In the genomic region with DNA sequence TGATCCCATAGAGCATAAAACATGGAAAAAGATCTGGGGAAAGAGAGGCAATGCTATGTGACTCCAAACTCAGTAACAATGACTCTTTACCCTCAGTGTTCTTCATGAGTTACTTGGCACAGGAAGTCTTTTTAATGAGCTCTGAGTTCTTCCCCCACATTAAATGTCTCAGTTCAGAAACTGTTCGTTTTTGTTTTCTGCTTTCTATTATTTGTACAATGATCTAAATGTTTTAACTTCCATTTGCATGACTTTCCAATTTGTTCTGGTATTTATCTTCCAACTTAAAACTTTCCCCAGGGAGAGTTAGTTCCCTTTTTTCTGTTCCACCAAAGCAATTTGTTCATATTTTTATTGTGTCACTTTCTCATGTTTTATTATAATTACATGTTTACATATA, we compare ENCODE assay signal across 17 cellular contexts.
DNase-seq lines count a peak whose midpoint lies in the region; ATAC-seq and TF ChIP-seq lines count a peak whose summit lies in the region.
"Had no signal": no experiment of that assay in that cellular context is flagged by ENCODE, and none has a peak within 500 bp of the region (broad histone marks: within the 10 kb centered on the region; RNA-seq: fewer than 3 reads in every experiment).

No MANE protein-coding gene starts in this region.

- H3K9ac ChIP-seq in adipocyte (ENCODE audit: low read length) = no peak overlapping the region
- H3K9ac ChIP-seq: BLaER1 treated with 17β-estradiol and CSF1 and Interleukin-3, amounts not matched to agents 10 nM and 100 nM had no signal

- no peak for ATAC-seq in GM19455 (IDR thresholded peaks at IDR 0.05; ENCODE audit: unreplicated experiment)
- ATAC-seq: CD8-positive, alpha-beta T cell had no signal

- no peaks in the 10 kb centered on the region for H3K36me3 ChIP-seq in adipocyte (ENCODE audit: control insufficient read depth, insufficient read depth, low read length, severe bottlenecking)
- no peaks in the 10 kb centered on the region for H3K36me3 ChIP-seq in WERI-Rb-1
- H3K36me3 ChIP-seq: BLaER1 treated with 17β-estradiol and CSF1 and Interleukin-3, amounts not matched to agents 10 nM and 100 nM had no signal

- DNase-seq in EH (ENCODE audit: low read depth) = peak; percentile 40
- peak; percentile 51 for DNase-seq in adipocyte (ENCODE audit: low read depth)
- peak; percentile 44 for DNase-seq in foreskin melanocyte
- DNase-seq in NCI-H2029 treated with DMSO at 0.1 percent for 48 hours (lab: John Stamatoyannopoulos, UW) = no peak
- no peak for DNase-seq in WERI-Rb-1
- DNase-seq: 8988T; AML-193; Caco-2; Calu3; CD4-positive, alpha-beta T cell; CD8-positive, alpha-beta T cell; DMS79 treated with DMSO at 0.1 percent for 48 hours; EL; GDM1 had no signal

- H3K27ac ChIP-seq in WERI-Rb-1 = no peak overlapping the region
- H3K27ac ChIP-seq: BLaER1 treated with 17β-estradiol and CSF1 and Interleukin-3, amounts not matched to agents 10 nM and 100 nM; C4-2B had no signal

- no peaks in the 10 kb centered on the region for H3K9me3 ChIP-seq in adipocyte (ENCODE audit: control insufficient read depth, low read length)
- H3K9me3 ChIP-seq in WERI-Rb-1 (ENCODE audit: severe bottlenecking) = no peaks in the 10 kb centered on the region
- H3K9me3 ChIP-seq: BLaER1 treated with 17β-estradiol and CSF1 and Interleukin-3, amounts not matched to agents 10 nM and 100 nM; Caco-2 had no signal

- H3K4me1 ChIP-seq in adipocyte (ENCODE audit: control insufficient read depth, insufficient read depth, low read length) = peaks cover 27% of the 10 kb centered on the region
- H3K4me1 ChIP-seq: Caco-2 had no signal

- H3K4me3 ChIP-seq in adipocyte (ENCODE audit: low read length) (no peak overlapping the region), WERI-Rb-1 (ENCODE audit: low read depth, low read length) (no peak overlapping the region)
- H3K4me3 ChIP-seq: BLaER1 treated with 17β-estradiol and CSF1 and Interleukin-3, amounts not matched to agents 10 nM and 100 nM had no signal

- no peaks in the 10 kb centered on the region for H3K27me3 ChIP-seq in adipocyte (replicated peaks; ENCODE audit: control insufficient read depth, insufficient read depth, low read length)
- H3K27me3 ChIP-seq in WERI-Rb-1 (ENCODE audit: insufficient read depth, low read depth, severe bottlenecking) = no peaks in the 10 kb centered on the region
- H3K27me3 ChIP-seq: BLaER1 treated with 17β-estradiol and CSF1 and Interleukin-3, amounts not matched to agents 10 nM and 100 nM had no signal

- no peak for TF ChIP-seq CTCF in WERI-Rb-1 (IDR thresholded peaks at IDR 0.05; ENCODE audit: low read depth, low read length)

Comparison
In these comparisons a context has a peak if more than half of its experiments do, and no peak if none do; other contexts are left out.
1. DNase-seq: peak in EH (single experiment), adipocyte (single experiment) and foreskin melanocyte (single experiment); none in NCI-H2029 treated with DMSO at 0.1 percent for 48 hours (single experiment) and WERI-Rb-1 (single experiment).